In the genomic region with DNA sequence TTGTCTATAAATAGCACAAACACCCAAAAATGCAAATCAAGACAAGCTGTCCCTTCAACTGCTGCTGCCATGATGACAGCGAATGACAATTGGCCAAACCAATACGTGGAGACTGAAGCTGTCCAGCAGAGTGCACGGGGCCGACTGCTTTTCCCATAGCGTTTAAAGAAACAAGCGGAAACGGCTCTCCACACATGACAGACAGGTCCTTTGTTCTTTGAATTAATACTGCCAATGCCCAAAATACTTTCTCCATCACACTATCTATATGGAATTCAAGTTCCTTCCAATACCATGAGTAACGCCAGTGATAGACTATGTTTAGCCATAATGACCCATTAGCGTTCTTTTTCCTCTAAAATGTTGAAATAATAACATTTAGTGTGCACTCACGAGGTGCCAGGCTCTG, we compare ENCODE assay signal across 11 cellular contexts. TPM values are rescaled to one million over a fixed set of nuclear protein-coding genes. Genes with fewer than 3 reads are reported as not detected.
DNase-seq lines count a peak whose midpoint lies in the region; ATAC-seq and TF ChIP-seq lines count a peak whose summit lies in the region.
"Had no signal": no experiment of that assay in that cellular context is flagged by ENCODE, and none has a peak within 500 bp of the region (broad histone marks: within the 10 kb centered on the region; RNA-seq: fewer than 3 reads in every experiment).

No MANE protein-coding gene starts in this region.

- H3K36me3 ChIP-seq in endodermal cell (ENCODE audit: control insufficient read depth, insufficient read depth, low read length): no peaks in the 10 kb centered on the region
- H3K36me3 ChIP-seq: heart left ventricle had no signal

- peaks cover 40% of the 10 kb centered on the region for H3K4me1 ChIP-seq in endodermal cell (ENCODE audit: control insufficient read depth, insufficient read depth, low read length)

- no peak overlapping the region for H3K9ac ChIP-seq in endodermal cell (ENCODE audit: extremely low read depth, low read length, poor library complexity, severe bottlenecking)

- H3K4me3 ChIP-seq in endodermal cell (ENCODE audit: low read length): no peak overlapping the region
- H3K4me3 ChIP-seq: body of pancreas, heart left ventricle had no signal

- H3K27me3 Mint-ChIP-seq in endodermal cell (ENCODE audit: insufficient read depth): no peaks in the 10 kb centered on the region
- H3K27me3 Mint-ChIP-seq in activated T-helper 2 cell treated with anti-CD3 and anti-CD28 coated beads, Interferon-gamma antibody, Interleukin-2, Interleukin-4, amounts not matched to agents 10 μg/mL and 5 μg/mL and 100 μg/mL, durations not matched to agents 14 hours and 24 hours and 36 hours (ENCODE audit: low read depth): no peaks in the 10 kb centered on the region

- peaks cover 57% of the 10 kb centered on the region for H3K4me1 Mint-ChIP-seq in endodermal cell
- peaks cover 26% of the 10 kb centered on the region for H3K4me1 Mint-ChIP-seq in activated T-helper 2 cell treated with anti-CD3 and anti-CD28 coated beads, Interferon-gamma antibody, Interleukin-2, Interleukin-4, amounts not matched to agents 10 μg/mL and 5 μg/mL and 100 μg/mL, durations not matched to agents 14 hours and 24 hours and 36 hours (ENCODE audit: low read depth)

- peak overlapping the region; percentile 42 for H3K27ac ChIP-seq in endodermal cell (ENCODE audit: low read depth, low read length)

- no peak for TF ChIP-seq CTCF in endodermal cell (conservative IDR thresholded peaks at IDR 0.05)

- H3K9me3 ChIP-seq in endodermal cell (ENCODE audit: control insufficient read depth, low read length): no peaks in the 10 kb centered on the region
- H3K9me3 ChIP-seq: body of pancreas, heart left ventricle had no signal

- H3K27me3 ChIP-seq in endodermal cell (ENCODE audit: control insufficient read depth, insufficient read depth, low read length, poor library complexity, severe bottlenecking): no peaks in the 10 kb centered on the region
- H3K27me3 ChIP-seq: body of pancreas, heart left ventricle had no signal

- no peaks in the 10 kb centered on the region for H3K9me3 Mint-ChIP-seq in endodermal cell
- no peaks in the 10 kb centered on the region for H3K9me3 Mint-ChIP-seq in activated T-helper 2 cell treated with anti-CD3 and anti-CD28 coated beads, Interferon-gamma antibody, Interleukin-2, Interleukin-4, amounts not matched to agents 10 μg/mL and 5 μg/mL and 100 μg/mL, durations not matched to agents 14 hours and 24 hours and 36 hours

- 72 to 86% methylated on average over 6 to 10 of the region's 10 CpGs for WGBS in endodermal cell (ENCODE audit: insufficient coverage in 1 of 2, insufficient read length in 1 of 2), 2 experiments

- DNase-seq in AG20443 (ENCODE audit: low spot score): peak; percentile 63
- DNase-seq in NCI-H526 treated with DMSO at 0.1 percent for 48 hours (lab: John Stamatoyannopoulos, UW): peak; percentile 29
- DNase-seq in endodermal cell: no peak
- DNase-seq in non-pigmented ciliary epithelial cell (ENCODE audit: low read depth): peak; percentile 60
- DNase-seq in activated T-helper 2 cell treated with anti-CD3 and anti-CD28 coated beads, Interferon-gamma antibody, Interleukin-2, Interleukin-4, amounts not matched to agents 10 μg/mL and 5 μg/mL and 100 μg/mL, durations not matched to agents 14 hours and 24 hours and 36 hours (ENCODE audit: low spot score): no peak
- DNase-seq: body of pancreas; heart left ventricle; stimulated activated CD4-positive, alpha-beta T cell treated with anti-CD3 and anti-CD28 coated beads, Interleukin-1b, Interleukin-23, amount 100 ng/mL, for 48 hours had no signal

- no peak for ATAC-seq in GM19452 (IDR thresholded peaks at IDR 0.05; ENCODE audit: unreplicated experiment)
- ATAC-seq in GM21786 (IDR thresholded peaks at IDR 0.05; ENCODE audit: unreplicated experiment): no peak
- no peak for ATAC-seq in HG03354 (IDR thresholded peaks at IDR 0.05; ENCODE audit: poor library complexity, severe bottlenecking, unreplicated experiment)
- ATAC-seq: body of pancreas had no signal

- no peak overlapping the region for H3K4me3 Mint-ChIP-seq in endodermal cell
- H3K4me3 Mint-ChIP-seq in activated T-helper 2 cell treated with anti-CD3 and anti-CD28 coated beads, Interferon-gamma antibody, Interleukin-2, Interleukin-4, amounts not matched to agents 10 μg/mL and 5 μg/mL and 100 μg/mL, durations not matched to agents 14 hours and 24 hours and 36 hours (ENCODE audit: low read depth): no peak overlapping the region

- intact Hi-C loops in activated T-helper 2 cell treated with anti-CD3 and anti-CD28 coated beads, Interferon-gamma antibody, Interleukin-2, Interleukin-4, amounts not matched to agents 10 μg/mL and 5 μg/mL and 100 μg/mL, durations not matched to agents 14 hours and 24 hours and 36 hours (cut with micrococcal nuclease): no loop called here

- H3K27ac Mint-ChIP-seq in endodermal cell: no peak overlapping the region
- H3K27ac Mint-ChIP-seq in activated T-helper 2 cell treated with anti-CD3 and anti-CD28 coated beads, Interferon-gamma antibody, Interleukin-2, Interleukin-4, amounts not matched to agents 10 μg/mL and 5 μg/mL and 100 μg/mL, durations not matched to agents 14 hours and 24 hours and 36 hours: no peak overlapping the region

- H3K36me3 Mint-ChIP-seq in endodermal cell (ENCODE audit: low read depth): no peaks in the 10 kb centered on the region
- peaks cover 3% of the 10 kb centered on the region for H3K36me3 Mint-ChIP-seq in activated T-helper 2 cell treated with anti-CD3 and anti-CD28 coated beads, Interferon-gamma antibody, Interleukin-2, Interleukin-4, amounts not matched to agents 10 μg/mL and 5 μg/mL and 100 μg/mL, durations not matched to agents 14 hours and 24 hours and 36 hours (ENCODE audit: low read depth)

RNA-seq across cellular contexts. Expression of gene AFAP1, which starts 35.5 kb away (rescaled TPM):
- 10 to 100 TPM; 18.2 to 22.5 TPM for total RNA-seq in endodermal cell
- polyA plus RNA-seq in endodermal cell (2013, experiment 1 of 2): 24.1 TPM
- polyA plus RNA-seq in endodermal cell (2013, experiment 2 of 2): 22.7 TPM
- total RNA-seq in activated T-helper 2 cell treated with anti-CD3 and anti-CD28 coated beads, Interferon-gamma antibody, Interleukin-2, Interleukin-4, amounts not matched to agents 10 μg/mL and 5 μg/mL and 100 μg/mL, durations not matched to agents 14 hours and 24 hours and 36 hours: 53.7 and 57.6 TPM in 2 replicates

Comparison
In these comparisons a context has a peak if more than half of its experiments do, and no peak if none do; other contexts are left out.
1. DNase-seq: peak in AG20443 (single experiment), NCI-H526 treated with DMSO at 0.1 percent for 48 hours (single experiment) and non-pigmented ciliary epithelial cell (single experiment); none in endodermal cell (single experiment) and activated T-helper 2 cell treated with anti-CD3 and anti-CD28 coated beads, Interferon-gamma antibody, Interleukin-2, Interleukin-4, amounts not matched to agents 10 μg/mL and 5 μg/mL and 100 μg/mL, durations not matched to agents 14 hours and 24 hours and 36 hours (single experiment).